In genomic region chr1:99003911-99004269, GRCh38 we compare ENCODE assay signal across 9 cellular contexts. TPM values are rescaled to one million over a fixed set of nuclear protein-coding genes. Genes with fewer than 3 reads are reported as not detected.
A peak's percentile ranks its signal among the peaks of the same experiment; 100 is the strongest.
DNase-seq lines count a peak whose midpoint lies in the region; ATAC-seq and TF ChIP-seq lines count a peak whose summit lies in the region.
"Had no signal": no experiment of that assay in that cellular context is flagged by ENCODE, and none has a peak within 500 bp of the region (broad histone marks: within the 10 kb centered on the region; RNA-seq: fewer than 3 reads in every experiment).

No MANE protein-coding gene starts in this region.

- peaks cover 5% of the 10 kb centered on the region for H3K4me1 ChIP-seq in lower lobe of right lung
- no peaks in the 10 kb centered on the region for H3K4me1 ChIP-seq in aorta (ENCODE audit: control insufficient read depth in 1 of 2, insufficient read depth in 2 of 2, low read length in 2 of 2)

- TF ChIP-seq CTCF in brain (conservative IDR thresholded peaks at IDR 0.05) (no peak), lower lobe of right lung (IDR thresholded peaks at IDR 0.05) (no peak)

- no peak for DNase-seq in stimulated activated naive CD8-positive, alpha-beta T cell treated with anti-CD3 and anti-CD28 coated beads, Interleukin-15, Interleukin-2, amounts not matched to agents 100 U/mL and 50 U/mL, for 24 hours
- no peak for DNase-seq in lower lobe of right lung
- no peak for DNase-seq in aorta
- no peak for DNase-seq in KG1 (lab: John Stamatoyannopoulos, UW)

- peak overlapping the region; percentile 26 for H3K4me3 Mint-ChIP-seq in stimulated activated naive CD8-positive, alpha-beta T cell treated with anti-CD3 and anti-CD28 coated beads, Interleukin-15, Interleukin-2, amounts not matched to agents 100 ng/mL and 50 ng/mL, for 24 hours
- peak overlapping the region; percentile 79 to 88 (median 84) for H3K4me3 Mint-ChIP-seq in brain

- peaks cover 62% of the 10 kb centered on the region for H3K27me3 ChIP-seq in lower lobe of right lung (ENCODE audit: low read depth)
- H3K27me3 ChIP-seq in aorta (ENCODE audit: control insufficient read depth in 1 of 2, insufficient read depth in 2 of 2, low read length in 1 of 2) = no peaks in the 10 kb centered on the region

- H3K27ac ChIP-seq in lower lobe of right lung (no peak overlapping the region), aorta (ENCODE audit: low read depth in 1 of 2, low read length in 2 of 2) (no peak overlapping the region)

- no peak for ATAC-seq in stimulated activated naive CD8-positive, alpha-beta T cell treated with anti-CD3 and anti-CD28 coated beads, Interleukin-15, Interleukin-2, amounts not matched to agents 100 U/mL and 50 U/mL, for 24 hours
- ATAC-seq in lower lobe of right lung (peak; percentile 18 to 22), aorta (ENCODE audit: low FRiP score) (peak; percentile 54), HG03378 (IDR thresholded peaks at IDR 0.05; ENCODE audit: unreplicated experiment) (no peak), GM18861 (IDR thresholded peaks at IDR 0.05; ENCODE audit: unreplicated experiment) (no peak)

- intact Hi-C loops in lower lobe of right lung (cut with DNase I) = no loop called here
- intact Hi-C loops in aorta (cut with DNase I) = no loop called here

- H3K4me3 ChIP-seq in lower lobe of right lung (no peak overlapping the region), aorta (ENCODE audit: low read length in 2 of 2) (no peak overlapping the region)

- no peaks in the 10 kb centered on the region for H3K36me3 ChIP-seq in lower lobe of right lung
- H3K36me3 ChIP-seq in aorta (ENCODE audit: control insufficient read depth in 1 of 2, insufficient read depth in 2 of 2, low read length in 1 of 2) = no peaks in the 10 kb centered on the region

- no peaks in the 10 kb centered on the region for H3K9me3 ChIP-seq in lower lobe of right lung
- no peaks in the 10 kb centered on the region for H3K9me3 ChIP-seq in aorta (ENCODE audit: control insufficient read depth, low read length)

- 8 to 11% methylated on average over 17 to 19 of the region's 19 CpGs for WGBS in aorta, 2 donors

- H3K27ac Mint-ChIP-seq in stimulated activated naive CD8-positive, alpha-beta T cell treated with anti-CD3 and anti-CD28 coated beads, Interleukin-15, Interleukin-2, amounts not matched to agents 100 ng/mL and 50 ng/mL, for 24 hours = no peak overlapping the region
- peak overlapping the region in 4 of 5 experiments; percentile 51 to 96 (median 92) for H3K27ac Mint-ChIP-seq in brain

- no peaks in the 10 kb centered on the region for H3K9me3 Mint-ChIP-seq in stimulated activated naive CD8-positive, alpha-beta T cell treated with anti-CD3 and anti-CD28 coated beads, Interleukin-15, Interleukin-2, amounts not matched to agents 100 ng/mL and 50 ng/mL, for 24 hours
- no peaks in the 10 kb centered on the region for H3K9me3 Mint-ChIP-seq in brain

- H3K36me3 Mint-ChIP-seq in stimulated activated naive CD8-positive, alpha-beta T cell treated with anti-CD3 and anti-CD28 coated beads, Interleukin-15, Interleukin-2, amounts not matched to agents 100 ng/mL and 50 ng/mL, for 24 hours (ENCODE audit: low read depth) = no peaks in the 10 kb centered on the region
- H3K36me3 Mint-ChIP-seq in brain = peaks cover 4% of the 10 kb centered on the region

- peaks cover 66% of the 10 kb centered on the region for H3K27me3 Mint-ChIP-seq in stimulated activated naive CD8-positive, alpha-beta T cell treated with anti-CD3 and anti-CD28 coated beads, Interleukin-15, Interleukin-2, amounts not matched to agents 100 ng/mL and 50 ng/mL, for 24 hours
- peaks cover 35% of the 10 kb centered on the region for H3K27me3 Mint-ChIP-seq in brain

- peaks cover 3% of the 10 kb centered on the region for H3K4me1 Mint-ChIP-seq in stimulated activated naive CD8-positive, alpha-beta T cell treated with anti-CD3 and anti-CD28 coated beads, Interleukin-15, Interleukin-2, amounts not matched to agents 100 ng/mL and 50 ng/mL, for 24 hours (ENCODE audit: low read depth)
- peaks cover 18% of the 10 kb centered on the region for H3K4me1 Mint-ChIP-seq in brain

RNA-seq across cellular contexts. Expression of gene PLPPR5, which starts 0.8 kb away (rescaled TPM):
- 0.58 TPM for polyA plus RNA-seq in brain (ENCODE audit: insufficient read depth, low read depth, low replicate concordance)
- not detected for total RNA-seq in lower lobe of right lung
- total RNA-seq in aorta = not detected
- polyA plus RNA-seq in aorta = not detected
- total RNA-seq: mucosa of gallbladder had no signal

Comparison
In these comparisons a context has a peak if more than half of its experiments do, and no peak if none do; other contexts are left out.
1. ATAC-seq: peak in lower lobe of right lung (2 of 2) and aorta (single experiment); none in stimulated activated naive CD8-positive, alpha-beta T cell treated with anti-CD3 and anti-CD28 coated beads, Interleukin-15, Interleukin-2, amounts not matched to agents 100 U/mL and 50 U/mL, for 24 hours (single experiment), HG03378 (single experiment) and GM18861 (single experiment).